ENCODE assay signal across 8 cellular contexts in the genomic region with DNA sequence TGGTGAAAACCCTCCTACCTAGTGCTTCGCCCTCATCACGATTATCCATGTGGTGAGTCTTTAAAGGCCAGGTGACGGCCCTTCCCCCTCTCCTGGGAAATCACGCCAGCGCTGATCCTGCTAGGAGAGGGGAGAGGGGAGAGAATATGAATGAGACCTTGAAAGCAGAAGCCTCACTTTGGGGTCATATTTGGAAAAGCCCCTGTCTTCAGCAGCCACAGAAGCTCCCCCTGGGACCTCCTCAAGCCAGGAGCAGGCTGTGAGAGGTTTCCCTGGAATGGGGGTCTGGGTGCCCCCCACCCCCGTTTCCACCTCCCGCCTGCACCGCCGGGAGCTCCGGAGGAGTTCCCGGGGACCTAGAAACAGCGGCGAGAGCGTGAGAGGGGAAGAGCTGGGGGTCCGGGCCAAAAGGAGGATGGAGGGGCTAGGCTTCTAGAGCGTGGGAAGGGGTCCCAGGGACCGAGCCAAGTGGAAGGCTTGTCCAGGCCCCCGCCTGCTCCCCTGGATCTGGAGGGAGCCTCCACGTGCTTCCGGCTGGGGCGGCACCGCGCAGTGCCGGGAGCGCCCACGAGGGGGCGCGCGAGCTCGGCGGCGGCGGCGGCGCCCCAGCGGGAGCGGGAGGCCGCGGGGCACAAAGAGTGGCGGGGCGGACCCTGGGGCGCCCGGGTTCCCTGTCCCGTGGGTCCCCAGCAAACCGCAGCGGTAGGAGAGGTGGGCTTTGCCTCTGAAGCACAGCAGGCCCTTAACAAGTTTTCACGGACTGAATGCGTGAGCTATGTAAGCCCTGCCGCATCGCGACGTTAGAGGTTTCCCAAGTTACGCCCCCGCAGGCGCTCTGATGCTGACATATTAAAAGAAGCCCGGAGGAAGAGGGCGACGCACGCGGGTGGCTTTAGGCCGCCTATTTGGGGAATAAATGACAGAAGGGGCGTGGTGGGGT.
DNase-seq lines count a peak whose midpoint lies in the region; ATAC-seq and TF ChIP-seq lines count a peak whose summit lies in the region.

No MANE protein-coding gene starts in this region.

- H3K27me3 ChIP-seq in DOHH2 (ENCODE audit: control insufficient read depth, low read length) (no peaks in the 10 kb centered on the region), sigmoid colon (peaks cover 3 to 74% (median 36%) of the 10 kb centered on the region in 3 donors)

- TF ChIP-seq EP300 in Ishikawa (IDR thresholded peaks at IDR 0.05; ENCODE audit: borderline replicate concordance) = peak; percentile 48; the same call in 1 of the 2 replicates
- no peak for TF ChIP-seq EP300 in sigmoid colon (IDR thresholded peaks at IDR 0.05)

- peaks cover 23% of the 10 kb centered on the region for H3F3A ChIP-seq in DOHH2 (ENCODE audit: control insufficient read depth, insufficient read depth)

- peak overlapping the region; percentile 92 for H3K4me2 ChIP-seq in DOHH2 (ENCODE audit: low read length)

- H3K36me3 ChIP-seq in DOHH2 (ENCODE audit: control insufficient read depth, low read length) = 0 out of 2 replicates have a peak, but pooled peaks cover 5% of the 10 kb centered on the region
- H3K36me3 ChIP-seq in sigmoid colon = no peaks in the 10 kb centered on the region

- H3K9me3 ChIP-seq in DOHH2 (ENCODE audit: control insufficient read depth, insufficient read depth, low read length) (no peaks in the 10 kb centered on the region), sigmoid colon (no peaks in the 10 kb centered on the region)

- 2% methylated on average over 62 of the region's 62 CpGs for WGBS in sigmoid colon, 2 donors

- TF ChIP-seq RAD21 in Ishikawa (IDR thresholded peaks at IDR 0.05; ENCODE audit: low read depth) = peak; percentile 68; the same call in 1 of the 2 replicates

- H3K4me1 ChIP-seq in DOHH2 (ENCODE audit: control insufficient read depth, low read length) = peaks cover 45% of the 10 kb centered on the region
- H3K4me1 ChIP-seq in sigmoid colon = peaks cover 0 to 24% (median 21%) of the 10 kb centered on the region in 4 donors

- peaks cover 45% of the 10 kb centered on the region for H3K79me2 ChIP-seq in DOHH2 (ENCODE audit: control insufficient read depth, low read length)

- H3K27ac ChIP-seq in DOHH2 (ENCODE audit: low read depth, low read length) (peak overlapping the region; percentile 15; the same call in 1 of the 2 replicates), sigmoid colon (no peak overlapping the region)

- TF ChIP-seq POLR2A in sigmoid colon (IDR thresholded peaks at IDR 0.05) = no peak

- H3K9me2 ChIP-seq in DOHH2 (replicated peaks; ENCODE audit: control insufficient read depth, low read length) = no peaks in the 10 kb centered on the region

- intact Hi-C loops in sigmoid colon (cut with DNase I) = loop anchor here (1.0 to 2.0 kb wide), 2 partner anchors 74 to 427 kb away; no protein-coding TSS in a partner anchor

- ATAC-seq in GM21619 (IDR thresholded peaks at IDR 0.05; ENCODE audit: unreplicated experiment) (peak; percentile 92), GM18870 (IDR thresholded peaks at IDR 0.05; ENCODE audit: unreplicated experiment) (no peak)

- H4K20me1 ChIP-seq in DOHH2 (ENCODE audit: control insufficient read depth, insufficient read depth, low read depth, low read length) = no peaks in the 10 kb centered on the region

- H3K4me3 ChIP-seq in DOHH2 (ENCODE audit: low read length) (peak overlapping the region; percentile 80), sigmoid colon (peak overlapping the region; percentile 38 to 58 (median 51))

- DNase-seq in SW480 (ENCODE audit: low spot score) (peak; percentile 54), amniotic stem cell (lab: John Stamatoyannopoulos, UW) (peak; percentile 29), hippocampal formation (lab: John Stamatoyannopoulos, UW) (peak; percentile 38 to 50), sigmoid colon (no peak)

- TF ChIP-seq CTCF in DOHH2 (IDR thresholded peaks at IDR 0.05; ENCODE audit: low read depth, low read length, poor library complexity, severe bottlenecking) (peak; percentile 78), sigmoid colon (IDR thresholded peaks at IDR 0.05) (peak in 3 of 4 experiments; percentile 26 to 98 (median 29))

TF ChIP-seq in Ishikawa, 13 proteins besides CTCF, POLR2A, EP300 and RAD21:
- TF ChIP-seq, protein P1, sequence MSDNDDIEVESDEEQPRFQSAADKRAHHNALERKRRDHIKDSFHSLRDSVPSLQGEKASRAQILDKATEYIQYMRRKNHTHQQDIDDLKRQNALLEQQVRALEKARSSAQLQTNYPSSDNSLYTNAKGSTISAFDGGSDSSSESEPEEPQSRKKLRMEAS (IDR thresholded peaks at IDR 0.05) = peak; percentile 97
- TF ChIP-seq FOXM1 (IDR thresholded peaks at IDR 0.05; ENCODE audit: borderline replicate concordance, low read depth) = no peak
- TF ChIP-seq, protein P2, sequence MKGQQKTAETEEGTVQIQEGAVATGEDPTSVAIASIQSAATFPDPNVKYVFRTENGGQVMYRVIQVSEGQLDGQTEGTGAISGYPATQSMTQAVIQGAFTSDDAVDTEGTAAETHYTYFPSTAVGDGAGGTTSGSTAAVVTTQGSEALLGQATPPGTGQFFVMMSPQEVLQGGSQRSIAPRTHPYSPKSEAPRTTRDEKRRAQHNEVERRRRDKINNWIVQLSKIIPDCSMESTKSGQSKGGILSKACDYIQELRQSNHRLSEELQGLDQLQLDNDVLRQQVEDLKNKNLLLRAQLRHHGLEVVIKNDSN (IDR thresholded peaks at IDR 0.05) = peak; percentile 76
- 0 out of 2 replicates have a peak, but pooled peaks have one; percentile 19 for TF ChIP-seq NFIC (IDR thresholded peaks at IDR 0.05)
- TF ChIP-seq EGR1 (IDR thresholded peaks at IDR 0.05) = peak; percentile 90
- TF ChIP-seq ZBTB7A (IDR thresholded peaks at IDR 0.05; ENCODE audit: low read depth) = peak; percentile 69
- TF ChIP-seq, protein P3, sequence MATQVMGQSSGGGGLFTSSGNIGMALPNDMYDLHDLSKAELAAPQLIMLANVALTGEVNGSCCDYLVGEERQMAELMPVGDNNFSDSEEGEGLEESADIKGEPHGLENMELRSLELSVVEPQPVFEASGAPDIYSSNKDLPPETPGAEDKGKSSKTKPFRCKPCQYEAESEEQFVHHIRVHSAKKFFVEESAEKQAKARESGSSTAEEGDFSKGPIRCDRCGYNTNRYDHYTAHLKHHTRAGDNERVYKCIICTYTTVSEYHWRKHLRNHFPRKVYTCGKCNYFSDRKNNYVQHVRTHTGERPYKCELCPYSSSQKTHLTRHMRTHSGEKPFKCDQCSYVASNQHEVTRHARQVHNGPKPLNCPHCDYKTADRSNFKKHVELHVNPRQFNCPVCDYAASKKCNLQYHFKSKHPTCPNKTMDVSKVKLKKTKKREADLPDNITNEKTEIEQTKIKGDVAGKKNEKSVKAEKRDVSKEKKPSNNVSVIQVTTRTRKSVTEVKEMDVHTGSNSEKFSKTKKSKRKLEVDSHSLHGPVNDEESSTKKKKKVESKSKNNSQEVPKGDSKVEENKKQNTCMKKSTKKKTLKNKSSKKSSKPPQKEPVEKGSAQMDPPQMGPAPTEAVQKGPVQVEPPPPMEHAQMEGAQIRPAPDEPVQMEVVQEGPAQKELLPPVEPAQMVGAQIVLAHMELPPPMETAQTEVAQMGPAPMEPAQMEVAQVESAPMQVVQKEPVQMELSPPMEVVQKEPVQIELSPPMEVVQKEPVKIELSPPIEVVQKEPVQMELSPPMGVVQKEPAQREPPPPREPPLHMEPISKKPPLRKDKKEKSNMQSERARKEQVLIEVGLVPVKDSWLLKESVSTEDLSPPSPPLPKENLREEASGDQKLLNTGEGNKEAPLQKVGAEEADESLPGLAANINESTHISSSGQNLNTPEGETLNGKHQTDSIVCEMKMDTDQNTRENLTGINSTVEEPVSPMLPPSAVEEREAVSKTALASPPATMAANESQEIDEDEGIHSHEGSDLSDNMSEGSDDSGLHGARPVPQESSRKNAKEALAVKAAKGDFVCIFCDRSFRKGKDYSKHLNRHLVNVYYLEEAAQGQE (IDR thresholded peaks at IDR 0.05; ENCODE audit: low read depth) = no peak; the same call in 1 of the 2 replicates
